1 cellular context compared by ENCODE assay signal in genomic region chr10:107075117-107075516, GRCh38.
TF ChIP-seq lines count a peak whose summit lies in the region.

No MANE protein-coding gene starts in this region.

TF ChIP-seq in K562, 482 proteins besides CTCF, POLR2A, EP300 and RAD21 (continued from another document):
- TF ChIP-seq, protein P1, sequence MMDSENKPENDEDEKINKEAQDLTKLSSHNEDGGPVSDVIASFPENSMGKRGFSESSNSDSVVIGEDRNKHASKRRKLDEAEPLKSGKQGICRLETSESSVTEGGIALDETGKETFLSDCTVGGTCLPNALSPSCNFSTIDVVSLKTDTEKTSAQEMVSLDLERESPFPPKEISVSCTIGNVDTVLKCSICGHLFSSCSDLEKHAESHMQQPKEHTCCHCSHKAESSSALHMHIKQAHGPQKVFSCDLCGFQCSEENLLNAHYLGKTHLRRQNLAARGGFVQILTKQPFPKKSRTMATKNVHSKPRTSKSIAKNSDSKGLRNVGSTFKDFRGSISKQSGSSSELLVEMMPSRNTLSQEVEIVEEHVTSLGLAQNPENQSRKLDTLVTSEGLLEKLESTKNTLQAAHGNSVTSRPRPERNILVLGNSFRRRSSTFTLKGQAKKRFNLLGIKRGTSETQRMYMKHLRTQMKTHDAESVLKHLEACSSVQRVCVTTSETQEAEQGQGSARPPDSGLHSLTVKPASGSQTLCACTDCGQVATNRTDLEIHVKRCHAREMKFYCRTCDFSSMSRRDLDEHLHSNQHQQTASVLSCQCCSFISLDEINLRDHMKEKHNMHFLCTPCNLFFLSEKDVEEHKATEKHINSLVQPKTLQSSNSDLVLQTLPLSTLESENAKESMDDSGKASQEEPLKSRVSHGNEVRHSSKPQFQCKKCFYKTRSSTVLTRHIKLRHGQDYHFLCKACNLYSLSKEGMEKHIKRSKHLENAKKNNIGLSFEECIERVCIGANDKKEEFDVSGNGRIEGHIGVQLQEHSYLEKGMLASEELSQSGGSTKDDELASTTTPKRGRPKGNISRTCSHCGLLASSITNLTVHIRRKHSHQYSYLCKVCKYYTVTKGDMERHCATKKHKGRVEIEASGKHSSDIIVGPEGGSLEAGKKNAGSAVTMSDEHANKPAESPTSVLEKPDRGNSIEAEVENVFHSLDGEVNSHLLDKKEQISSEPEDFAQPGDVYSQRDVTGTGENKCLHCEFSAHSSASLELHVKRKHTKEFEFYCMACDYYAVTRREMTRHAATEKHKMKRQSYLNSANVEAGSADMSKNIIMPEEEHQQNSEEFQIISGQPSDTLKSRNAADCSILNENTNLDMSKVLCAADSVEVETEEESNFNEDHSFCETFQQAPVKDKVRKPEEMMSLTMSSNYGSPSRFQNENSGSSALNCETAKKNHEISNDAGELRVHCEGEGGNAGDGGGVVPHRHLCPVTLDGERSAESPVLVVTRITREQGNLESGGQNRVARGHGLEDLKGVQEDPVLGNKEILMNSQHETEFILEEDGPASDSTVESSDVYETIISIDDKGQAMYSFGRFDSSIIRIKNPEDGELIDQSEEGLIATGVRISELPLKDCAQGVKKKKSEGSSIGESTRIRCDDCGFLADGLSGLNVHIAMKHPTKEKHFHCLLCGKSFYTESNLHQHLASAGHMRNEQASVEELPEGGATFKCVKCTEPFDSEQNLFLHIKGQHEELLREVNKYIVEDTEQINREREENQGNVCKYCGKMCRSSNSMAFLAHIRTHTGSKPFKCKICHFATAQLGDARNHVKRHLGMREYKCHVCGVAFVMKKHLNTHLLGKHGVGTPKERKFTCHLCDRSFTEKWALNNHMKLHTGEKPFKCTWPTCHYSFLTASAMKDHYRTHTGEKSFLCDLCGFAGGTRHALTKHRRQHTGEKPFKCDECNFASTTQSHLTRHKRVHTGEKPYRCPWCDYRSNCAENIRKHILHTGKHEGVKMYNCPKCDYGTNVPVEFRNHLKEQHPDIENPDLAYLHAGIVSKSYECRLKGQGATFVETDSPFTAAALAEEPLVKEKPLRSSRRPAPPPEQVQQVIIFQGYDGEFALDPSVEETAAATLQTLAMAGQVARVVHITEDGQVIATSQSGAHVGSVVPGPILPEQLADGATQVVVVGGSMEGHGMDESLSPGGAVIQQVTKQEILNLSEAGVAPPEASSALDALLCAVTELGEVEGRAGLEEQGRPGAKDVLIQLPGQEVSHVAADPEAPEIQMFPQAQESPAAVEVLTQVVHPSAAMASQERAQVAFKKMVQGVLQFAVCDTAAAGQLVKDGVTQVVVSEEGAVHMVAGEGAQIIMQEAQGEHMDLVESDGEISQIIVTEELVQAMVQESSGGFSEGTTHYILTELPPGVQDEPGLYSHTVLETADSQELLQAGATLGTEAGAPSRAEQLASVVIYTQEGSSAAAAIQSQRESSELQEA (IDR thresholded peaks at IDR 0.05; ENCODE audit: low read depth), result no peak
- TF ChIP-seq RFX5 (IDR thresholded peaks at IDR 0.05; ENCODE audit: low read depth, low read length), result no peak
- peak; percentile 32; the same call in 1 of the 2 replicates for TF ChIP-seq ZNF584 (CRISPR knock-in tag; IDR thresholded peaks at IDR 0.05; ENCODE audit: low read depth)
